ENCODE assay signal across 8 cellular contexts in the genomic region with DNA sequence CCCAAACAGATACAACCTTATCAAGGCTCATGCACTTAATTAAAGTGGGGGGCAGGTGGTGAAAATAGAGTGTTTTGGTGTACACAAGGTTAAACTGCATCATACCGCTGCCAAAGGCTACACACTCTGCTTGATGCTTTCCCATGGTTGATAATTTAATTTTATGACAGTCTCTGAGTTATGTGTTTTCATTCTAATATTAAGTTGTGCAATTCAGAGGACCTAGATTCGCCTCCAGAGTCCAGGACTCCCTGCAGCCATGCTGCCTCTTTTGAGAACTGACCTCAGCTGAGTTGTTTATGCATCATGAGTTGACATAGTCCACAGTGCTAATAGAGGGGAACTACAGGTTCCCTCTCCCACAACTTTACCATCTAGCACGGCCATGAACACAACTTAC.
DNase-seq lines count a peak whose midpoint lies in the region; ATAC-seq, FAIRE-seq and TF ChIP-seq lines count a peak whose summit lies in the region.
"Not testable (repeated sequence)": the region's sequence is repeated elsewhere in the genome, so short reads cannot be mapped to it uniquely, and the experiment has no call there.

No MANE protein-coding gene starts in this region.

- H3K79me2 ChIP-seq in astrocyte (ENCODE audit: insufficient read depth, low read length) = peaks cover 88% of the 10 kb centered on the region
- peaks cover 73% of the 10 kb centered on the region for H3K79me2 ChIP-seq in keratinocyte (ENCODE audit: control insufficient read depth, insufficient read depth, low read length)

- WGBS in pancreas, 2 donors = 59 to 69% methylated on average over 3 of the region's 3 CpGs

- peak; percentile 4 to 30 for DNase-seq in NOMO-1 (lab: John Stamatoyannopoulos, UW; ENCODE audit: unreplicated experiment in 2 of 2)
- not testable (repeated sequence) for DNase-seq in astrocyte (ENCODE audit: low read depth); Right ventricle myocardium superior; keratinocyte (ENCODE audit: low read depth, low spot score); pancreas; tibial artery

- FAIRE-seq in astrocyte (lab: Jason Lieb, UNC); pancreas (lab: Jason Lieb, UNC): not testable (repeated sequence)
- FAIRE-seq in keratinocyte (lab: Jason Lieb, UNC) = peak; percentile 53

- peaks cover 28 to 59% (median 51%) of the 10 kb centered on the region in 11 experiments for H3K9me3 ChIP-seq in BLaER1 treated with 17β-estradiol and CSF1 and Interleukin-3, amounts not matched to agents 10 nM and 100 nM (replicated peaks in 1 of 11)
- not testable (repeated sequence) for H3K9me3 ChIP-seq in astrocyte (ENCODE audit: insufficient read depth, low read depth, low read length); keratinocyte (ENCODE audit: control insufficient read depth, low read depth, low read length); pancreas; tibial artery

- not testable (repeated sequence) for H3K9ac ChIP-seq in BLaER1 treated with 17β-estradiol and CSF1 and Interleukin-3, amounts not matched to agents 10 nM and 100 nM; astrocyte (ENCODE audit: low read length); keratinocyte (ENCODE audit: control insufficient read depth, extremely low read depth, insufficient read depth, low read length)

- not testable (repeated sequence) for H3K27me3 Mint-ChIP-seq in astrocyte (ENCODE audit: low read depth, unreplicated experiment); dendritic cell treated with granulocyte-macrophage colony-stimulating factor and Interleukin-4, amounts not matched to agents 40 ng/mL and 50 ng/mL, for 4 days

- H3K4me1 ChIP-seq in BLaER1 treated with 17β-estradiol and CSF1 and Interleukin-3, amounts not matched to agents 10 nM and 100 nM = peaks cover 0 to 26% (median 12%) of the 10 kb centered on the region in 10 experiments; a peak in 15 of 20 replicates
- not testable (repeated sequence) for H3K4me1 ChIP-seq in astrocyte (ENCODE audit: insufficient read depth, low read length); keratinocyte (ENCODE audit: control insufficient read depth, extremely low read depth, insufficient read depth, low read length); pancreas
- peaks cover 0 to 46% (median 14%) of the 10 kb centered on the region in 4 donors for H3K4me1 ChIP-seq in tibial artery

- H3K36me3 ChIP-seq in BLaER1 treated with 17β-estradiol and CSF1 and Interleukin-3, amounts not matched to agents 10 nM and 100 nM = peaks cover 0 to 52% (median 36%) of the 10 kb centered on the region in 11 experiments; a peak in 17 of 22 replicates
- not testable (repeated sequence) for H3K36me3 ChIP-seq in astrocyte (ENCODE audit: insufficient read depth, low read length); keratinocyte (ENCODE audit: control insufficient read depth in 2 of 2, extremely low read depth in 1 of 2, insufficient read depth in 2 of 2, low read length in 2 of 2); pancreas; tibial artery

- intact Hi-C loops in dendritic cell treated with granulocyte-macrophage colony-stimulating factor and Interleukin-4, amounts not matched to agents 40 ng/mL and 50 ng/mL, for 4 days (cut with micrococcal nuclease); Right ventricle myocardium superior (cut with DNase I); pancreas (cut with DNase I); tibial artery (cut with DNase I; ENCODE audit: low total_unique reads): not testable (repeated sequence)

- not testable (repeated sequence) for H3K9me3 Mint-ChIP-seq in astrocyte (ENCODE audit: unreplicated experiment)
- peaks cover 17% of the 10 kb centered on the region for H3K9me3 Mint-ChIP-seq in dendritic cell treated with granulocyte-macrophage colony-stimulating factor and Interleukin-4, amounts not matched to agents 40 ng/mL and 50 ng/mL, for 4 days

- H3K4me2 ChIP-seq in BLaER1 treated with 17β-estradiol and CSF1 and Interleukin-3, amounts not matched to agents 10 nM and 100 nM = peak overlapping the region in 7 of 11 experiments; percentile 6 to 69 (median 49); a peak in 10 of 22 replicates
- H3K4me2 ChIP-seq in astrocyte (ENCODE audit: low read length); keratinocyte (ENCODE audit: control insufficient read depth, extremely low read depth, insufficient read depth, low read depth, low read length): not testable (repeated sequence)

- dilution Hi-C loops in keratinocyte (cut with MboI; ENCODE audit: extremely low pct_ligation_motif_present, low sequenced_read_pairs) = not testable (repeated sequence)

- H3K27me3 ChIP-seq in BLaER1 treated with 17β-estradiol and CSF1 and Interleukin-3, amounts not matched to agents 10 nM and 100 nM; astrocyte (ENCODE audit: insufficient read depth, low read length); keratinocyte (ENCODE audit: control insufficient read depth, extremely low read depth, insufficient read depth, low read length); pancreas; tibial artery: not testable (repeated sequence)

- H3K4me3 ChIP-seq in BLaER1 treated with 17β-estradiol and CSF1 and Interleukin-3, amounts not matched to agents 10 nM and 100 nM; astrocyte (ENCODE audit: insufficient read depth, low read depth, low read length); keratinocyte (ENCODE audit: control insufficient read depth in 2 of 3, extremely low read depth in 1 of 3, insufficient read depth in 2 of 3, low read depth in 1 of 3, low read length in 3 of 3); pancreas; tibial artery: not testable (repeated sequence)

- H4K20me1 ChIP-seq in BLaER1 treated with 17β-estradiol and CSF1 and Interleukin-3, amounts not matched to agents 10 nM and 100 nM; keratinocyte (ENCODE audit: control insufficient read depth, extremely low read depth, insufficient read depth, low read length): not testable (repeated sequence)
- peaks cover 13% of the 10 kb centered on the region for H4K20me1 ChIP-seq in astrocyte (ENCODE audit: insufficient read depth, low read length)

- not testable (repeated sequence) for TF ChIP-seq CTCF in astrocyte (IDR thresholded peaks at IDR 0.05; ENCODE audit: insufficient read depth, low read depth, low read length); keratinocyte (optimal IDR thresholded peaks at IDR 0.05 in 1 of 3, IDR thresholded peaks at IDR 0.05 in 1 of 3, conservative IDR thresholded peaks at IDR 0.05 in 1 of 3; ENCODE audit: extremely low read depth in 1 of 3, insufficient read depth in 2 of 3, low read length in 3 of 3); pancreas (IDR thresholded peaks at IDR 0.05); tibial artery (IDR thresholded peaks at IDR 0.05)

- not testable (repeated sequence) for H3K9me1 ChIP-seq in keratinocyte (ENCODE audit: control insufficient read depth, extremely low read depth, insufficient read depth, low read length)

- H3K27ac Mint-ChIP-seq in astrocyte (ENCODE audit: unreplicated experiment) = peak overlapping the region; percentile 12
- peak overlapping the region; percentile 76 for H3K27ac Mint-ChIP-seq in dendritic cell treated with granulocyte-macrophage colony-stimulating factor and Interleukin-4, amounts not matched to agents 40 ng/mL and 50 ng/mL, for 4 days

- peaks cover 25% of the 10 kb centered on the region for H3K36me3 Mint-ChIP-seq in astrocyte (ENCODE audit: low read depth, unreplicated experiment)
- H3K36me3 Mint-ChIP-seq in dendritic cell treated with granulocyte-macrophage colony-stimulating factor and Interleukin-4, amounts not matched to agents 40 ng/mL and 50 ng/mL, for 4 days (ENCODE audit: low read depth) = not testable (repeated sequence)

- not testable (repeated sequence) for H2AFZ ChIP-seq in astrocyte (ENCODE audit: low read depth, low read length); keratinocyte (ENCODE audit: control insufficient read depth, low read length)

- not testable (repeated sequence) for H3K4me3 Mint-ChIP-seq in astrocyte (ENCODE audit: unreplicated experiment)
- peak overlapping the region; percentile 30 for H3K4me3 Mint-ChIP-seq in dendritic cell treated with granulocyte-macrophage colony-stimulating factor and Interleukin-4, amounts not matched to agents 40 ng/mL and 50 ng/mL, for 4 days

- H3K27ac ChIP-seq in BLaER1 treated with 17β-estradiol and CSF1 and Interleukin-3, amounts not matched to agents 10 nM and 100 nM = 0 out of 22 replicates have a peak overlapping the region, but pooled peaks of 2 of the 11 experiments have one; percentile 9 to 26
- not testable (repeated sequence) for H3K27ac ChIP-seq in astrocyte (ENCODE audit: low read depth, low read length); keratinocyte (ENCODE audit: control insufficient read depth, insufficient read depth, low read length); pancreas
- H3K27ac ChIP-seq in tibial artery = peak overlapping the region; percentile 37 to 45

- ATAC-seq in Right ventricle myocardium superior (ENCODE audit: poor library complexity) (peak; percentile 21), pancreas (peak in 3 of 4 donors; percentile 14 to 52 (median 28))

- H3K4me1 Mint-ChIP-seq in astrocyte (ENCODE audit: low read depth, unreplicated experiment) = not testable (repeated sequence)
- H3K4me1 Mint-ChIP-seq in dendritic cell treated with granulocyte-macrophage colony-stimulating factor and Interleukin-4, amounts not matched to agents 40 ng/mL and 50 ng/mL, for 4 days (ENCODE audit: low read depth) = peaks cover 13% of the 10 kb centered on the region
